ENCODE assay signal across 8 cellular contexts in the genomic region with DNA sequence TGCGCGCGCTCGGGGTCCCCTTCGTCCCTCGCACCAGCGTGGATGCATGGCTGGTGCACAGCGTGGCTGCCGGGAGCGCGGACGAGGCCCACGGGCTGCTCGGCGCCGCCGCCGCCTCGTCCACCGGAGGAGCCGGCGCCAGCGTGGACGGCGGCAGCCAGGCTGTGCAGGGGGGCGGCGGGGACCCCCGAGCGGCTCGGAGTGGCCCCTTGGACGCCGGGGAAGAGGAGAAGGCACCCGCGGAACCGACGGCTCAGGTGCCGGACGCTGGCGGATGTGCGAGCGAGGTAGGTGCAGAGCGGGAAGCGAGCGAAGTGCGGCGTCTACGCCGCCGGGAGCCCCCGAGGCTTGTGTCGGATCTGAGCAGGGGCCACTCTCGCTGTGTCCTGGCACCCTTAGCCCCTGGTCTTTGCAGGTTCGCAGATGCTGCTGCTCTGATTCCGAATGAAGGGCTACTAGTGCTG. TPM values are rescaled to one million over a fixed set of nuclear protein-coding genes. Genes with fewer than 3 reads are reported as not detected.
DNase-seq lines count a peak whose midpoint lies in the region; ATAC-seq and TF ChIP-seq lines count a peak whose summit lies in the region.
"Not testable (repeated sequence)": the region's sequence is repeated elsewhere in the genome, so short reads cannot be mapped to it uniquely, and the experiment has no call there.

No MANE protein-coding gene starts in this region.

- not testable (repeated sequence) for H3K9me3 Mint-ChIP-seq in activated naive CD4-positive, alpha-beta T cell treated with anti-CD3 and anti-CD28 coated beads, Interleukin-2, amount 50 U/mL, for 24 hours; naive B cell; stimulated activated memory B cell treated with anti-CD40 and anti-IgM and Interleukin-4, amounts not matched to agents 10 μg/mL and 1 μg/mL and 100 μg/mL, for 72 hours

- H3K4me3 ChIP-seq in fibroblast of villous mesenchyme (ENCODE audit: low read depth, low read length), result peak overlapping the region; percentile 67

- not testable (repeated sequence) for H3K36me3 Mint-ChIP-seq in activated naive CD4-positive, alpha-beta T cell treated with anti-CD3 and anti-CD28 coated beads, Interleukin-2, amount 50 U/mL, for 24 hours; naive B cell; stimulated activated memory B cell treated with anti-CD40 and anti-IgM and Interleukin-4, amounts not matched to agents 10 μg/mL and 1 μg/mL and 100 μg/mL, for 72 hours

- H3K27me3 Mint-ChIP-seq in activated naive CD4-positive, alpha-beta T cell treated with anti-CD3 and anti-CD28 coated beads, Interleukin-2, amount 50 U/mL, for 24 hours; naive B cell; stimulated activated memory B cell treated with anti-CD40 and anti-IgM and Interleukin-4, amounts not matched to agents 10 μg/mL and 1 μg/mL and 100 μg/mL, for 72 hours: not testable (repeated sequence)

- not testable (repeated sequence) for TF ChIP-seq CTCF in fibroblast of villous mesenchyme (IDR thresholded peaks at IDR 0.05; ENCODE audit: insufficient read depth, low read depth, low read length)

- H3K4me3 Mint-ChIP-seq in activated naive CD4-positive, alpha-beta T cell treated with anti-CD3 and anti-CD28 coated beads, Interleukin-2, amount 50 U/mL, for 24 hours, result peak overlapping the region; percentile 96
- peak overlapping the region; percentile 77 to 93 (median 90) for H3K4me3 Mint-ChIP-seq in naive B cell
- H3K4me3 Mint-ChIP-seq in stimulated activated memory B cell treated with anti-CD40 and anti-IgM and Interleukin-4, amounts not matched to agents 10 μg/mL and 1 μg/mL and 100 μg/mL, for 72 hours, result peak overlapping the region; percentile 78

- DNase-seq in DMS 273 (lab: John Stamatoyannopoulos, UW; ENCODE audit: unreplicated experiment) (peak; percentile 53), naive B cell (peak; percentile 37)
- DNase-seq in fibroblast of villous mesenchyme (ENCODE audit: low read depth), result not testable (repeated sequence)

- ATAC-seq in GM21390 (IDR thresholded peaks at IDR 0.05; ENCODE audit: unreplicated experiment) (peak; percentile 25), HG03175 (IDR thresholded peaks at IDR 0.05; ENCODE audit: unreplicated experiment) (peak; percentile 26), SK-N-SH treated with all-trans-retinoic acid at 6 μM for 48 hours (peak; percentile 2; the same call in 1 of the 3 replicates), naive B cell (ENCODE audit: low read depth in 2 of 2) (peak; percentile 17 to 21)
- ATAC-seq in stimulated activated memory B cell treated with anti-CD40 and anti-IgM and Interleukin-4, amounts not matched to agents 10 μg/mL and 1 μg/mL and 100 μg/mL, for 72 hours, result peak; percentile 38

- H3K4me1 Mint-ChIP-seq in activated naive CD4-positive, alpha-beta T cell treated with anti-CD3 and anti-CD28 coated beads, Interleukin-2, amount 50 U/mL, for 24 hours, result peaks cover 59% of the 10 kb centered on the region
- peaks cover 39 to 60% (median 51%) of the 10 kb centered on the region in 3 donors for H3K4me1 Mint-ChIP-seq in naive B cell
- H3K4me1 Mint-ChIP-seq in stimulated activated memory B cell treated with anti-CD40 and anti-IgM and Interleukin-4, amounts not matched to agents 10 μg/mL and 1 μg/mL and 100 μg/mL, for 72 hours, result peaks cover 56% of the 10 kb centered on the region

- peak overlapping the region; percentile 98 for H3K27ac Mint-ChIP-seq in activated naive CD4-positive, alpha-beta T cell treated with anti-CD3 and anti-CD28 coated beads, Interleukin-2, amount 50 U/mL, for 24 hours
- peak overlapping the region in 3 of 6 donors; percentile 48 to 78 (median 53) for H3K27ac Mint-ChIP-seq in naive B cell
- H3K27ac Mint-ChIP-seq in stimulated activated memory B cell treated with anti-CD40 and anti-IgM and Interleukin-4, amounts not matched to agents 10 μg/mL and 1 μg/mL and 100 μg/mL, for 72 hours, result peak overlapping the region; percentile 70

RNA-seq across cellular contexts. Expression of gene NFE2L3, which starts 0.8 kb away (rescaled TPM):
- 6.1 and 6.9 TPM in 2 replicates for total RNA-seq in fibroblast of villous mesenchyme
- polyA plus RNA-seq in naive B cell (ENCODE audit: low read depth in 6 of 6), result 1 to 10 TPM in 5 of 6 donors, under 1 TPM in 1; 0.93 to 4.1 (median 2.4) TPM

RNA-seq across cellular contexts. Expression of gene HNRNPA2B1, which starts 47.7 kb away (rescaled TPM):
- 128 and 135 TPM in 2 replicates for total RNA-seq in fibroblast of villous mesenchyme
- 100 to 1,000 TPM; 585 to 820 (median 621) TPM for polyA plus RNA-seq in naive B cell (ENCODE audit: low read depth in 6 of 6)

RNA-seq across cellular contexts. Expression of gene CBX3, which starts 48.7 kb away (rescaled TPM):
- total RNA-seq in fibroblast of villous mesenchyme, result 112 and 134 TPM in 2 replicates
- 100 to 1,000 TPM in 2 of 6 donors, 10 to 100 TPM in 4; 83.0 to 153 (median 94.2) TPM for polyA plus RNA-seq in naive B cell (ENCODE audit: low read depth in 6 of 6)
